Comparison of ENCODE assay signal across 8 cellular contexts in the genomic region with DNA sequence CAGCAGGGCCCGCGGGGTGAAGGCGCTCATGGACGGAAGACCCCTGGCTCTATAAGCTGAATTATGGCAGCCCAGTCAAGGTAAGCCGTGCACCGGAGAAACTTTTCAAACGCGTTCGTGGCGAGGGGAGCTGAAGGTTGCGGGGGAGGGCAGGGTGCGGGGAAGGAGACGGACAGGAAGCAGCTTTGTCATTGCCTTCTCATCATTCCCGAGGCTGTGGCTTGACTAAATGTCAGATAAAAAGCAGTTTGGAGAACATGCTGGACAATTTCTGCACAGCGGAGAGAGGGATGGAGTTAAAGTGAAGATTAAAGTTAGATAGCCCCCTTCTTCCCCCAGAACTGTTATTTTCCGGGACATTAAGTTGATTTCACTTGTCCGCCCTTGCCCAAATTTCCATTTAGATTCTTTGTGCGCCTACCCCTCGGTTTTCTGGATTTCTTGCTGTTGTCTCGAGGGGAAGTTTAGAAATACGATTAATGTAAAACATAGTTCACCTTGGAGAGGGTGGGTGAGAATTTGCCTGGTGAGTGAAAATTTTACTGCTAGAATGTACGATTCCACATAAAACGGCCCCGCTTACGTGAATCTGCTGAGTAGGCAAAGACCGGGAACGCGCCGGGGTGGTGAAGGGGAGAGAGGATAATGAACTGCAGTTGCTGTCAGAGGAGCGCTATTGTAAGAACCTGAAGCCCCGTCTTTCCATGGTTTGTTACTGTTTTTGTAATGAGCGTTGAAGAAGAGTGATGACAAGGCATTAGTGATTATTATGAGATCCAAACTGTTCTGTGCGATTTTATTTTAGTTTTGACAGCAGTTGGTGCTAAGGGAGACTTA.
DNase-seq lines count a peak whose midpoint lies in the region; ATAC-seq and TF ChIP-seq lines count a peak whose summit lies in the region.

No MANE protein-coding gene starts in this region.

- no peaks in the 10 kb centered on the region for H3K36me3 ChIP-seq in esophagus muscularis mucosa
- peaks cover 0 to 9% (median 0%) of the 10 kb centered on the region in 3 experiments for H3K36me3 ChIP-seq in naive thymus-derived CD4-positive, alpha-beta T cell (ENCODE audit: control insufficient read depth in 2 of 3, insufficient read depth in 3 of 3, low read length in 3 of 3)
- no peaks in the 10 kb centered on the region for H3K36me3 ChIP-seq in suprapubic skin

- H3K9me3 ChIP-seq in esophagus muscularis mucosa (no peaks in the 10 kb centered on the region), suprapubic skin (no peaks in the 10 kb centered on the region)
- no peaks in the 10 kb centered on the region for H3K9me3 ChIP-seq in naive thymus-derived CD4-positive, alpha-beta T cell (ENCODE audit: control insufficient read depth in 2 of 3, low read length in 3 of 3)

- no peaks in the 10 kb centered on the region for H3K36me3 Mint-ChIP-seq in naive thymus-derived CD4-positive, alpha-beta T cell

- peak; percentile 95 for TF ChIP-seq POLR2A in esophagus muscularis mucosa (IDR thresholded peaks at IDR 0.05; ENCODE audit: low read depth)
- peak in 1 of 2 donors; percentile 8 for TF ChIP-seq POLR2A in suprapubic skin (IDR thresholded peaks at IDR 0.05)

- intact Hi-C loops in esophagus muscularis mucosa (cut with DNase I): loop anchor here (2.0 to 5.0 kb wide), 2 partner anchors 73 to 75 kb away; a partner anchor contains a TSS
- intact Hi-C loops in naive thymus-derived CD4-positive, alpha-beta T cell (cut with micrococcal nuclease): loop anchor here (1.0 to 10.0 kb wide), 14 partner anchors 15 to 1815 kb away; a partner anchor contains a TSS

- ATAC-seq in naive thymus-derived CD4-positive, alpha-beta T cell: no peak
- no peak for ATAC-seq in GM19328 (IDR thresholded peaks at IDR 0.05; ENCODE audit: unreplicated experiment)

- 0% methylated on average over 29 of the region's 33 CpGs for WGBS in esophagus muscularis mucosa
- under 1% methylated on average over 33 of the region's 33 CpGs for WGBS in suprapubic skin

- H3K4me3 Mint-ChIP-seq in naive thymus-derived CD4-positive, alpha-beta T cell: peak overlapping the region; percentile 87 to 100 (median 93)

- peak overlapping the region; percentile 69 to 99 (median 95) for H3K27ac Mint-ChIP-seq in naive thymus-derived CD4-positive, alpha-beta T cell

- TF ChIP-seq EP300 in esophagus muscularis mucosa (IDR thresholded peaks at IDR 0.05) (no peak), suprapubic skin (IDR thresholded peaks at IDR 0.05) (no peak)

- H3K4me1 Mint-ChIP-seq in naive thymus-derived CD4-positive, alpha-beta T cell: peaks cover 41 to 78% (median 65%) of the 10 kb centered on the region in 7 donors

- peak overlapping the region; percentile 69 to 92 (median 77) for H3K4me3 ChIP-seq in esophagus muscularis mucosa
- peak overlapping the region; percentile 85 for H3K4me3 ChIP-seq in naive thymus-derived CD4-positive, alpha-beta T cell (ENCODE audit: low read length)
- H3K4me3 ChIP-seq in suprapubic skin: peak overlapping the region; percentile 84

- POLR2A ChIA-PET in naive thymus-derived CD4-positive, alpha-beta T cell (lab: Charles Lee): interaction anchor here (0.6 to 7.5 kb wide), 11 partner anchors 16 to 1237 kb away, joined by 3 to 193 read pairs (median 4); a partner anchor contains a TSS

- CTCF ChIA-PET in naive thymus-derived CD4-positive, alpha-beta T cell (lab: Charles Lee): interaction anchor here (0.6 to 5.4 kb wide), 5 partner anchors 72 to 383 kb away, joined by 4 to 23 read pairs (median 16); a partner anchor contains a TSS

- H3K27ac ChIP-seq in esophagus muscularis mucosa (replicated peaks in 1 of 4) (peak overlapping the region; percentile 92 to 97 (median 94)), suprapubic skin (peak overlapping the region; percentile 99)
- H3K27ac ChIP-seq in naive thymus-derived CD4-positive, alpha-beta T cell (ENCODE audit: low read depth, low read length): peak overlapping the region; percentile 91

- peak; percentile 52 for DNase-seq in SIG-M5 treated with dmso at 0.1 percent for 504 hours (lab: John Stamatoyannopoulos, UW; ENCODE audit: unreplicated experiment)
- no peak for DNase-seq in SIG-M5 (lab: John Stamatoyannopoulos, UW)
- peak; percentile 86 for DNase-seq in NCI-H82 (lab: John Stamatoyannopoulos, UW)
- peak; percentile 54 to 55 for DNase-seq in activated T-cell treated with anti-CD3 and anti-CD28 coated beads, Interleukin-2, amount 50 U/mL, for 48 hours
- DNase-seq in esophagus muscularis mucosa (ENCODE audit: extremely low spot score): peak; percentile 95
- DNase-seq in naive thymus-derived CD4-positive, alpha-beta T cell: peak in 8 of 9 donors; percentile 10 to 43 (median 22)
- peak; percentile 80 to 90 for DNase-seq in suprapubic skin (ENCODE audit: low spot score in 2 of 2)

- H3K27me3 ChIP-seq in esophagus muscularis mucosa: no peaks in the 10 kb centered on the region
- no peaks in the 10 kb centered on the region for H3K27me3 ChIP-seq in naive thymus-derived CD4-positive, alpha-beta T cell (ENCODE audit: control insufficient read depth in 2 of 2, insufficient read depth in 2 of 2, low read length in 2 of 2)
- no peaks in the 10 kb centered on the region for H3K27me3 ChIP-seq in suprapubic skin

- H3K4me1 ChIP-seq in esophagus muscularis mucosa (peaks cover 43 to 61% (median 56%) of the 10 kb centered on the region in 4 donors), suprapubic skin (peaks cover 49% of the 10 kb centered on the region)
- H3K4me1 ChIP-seq in naive thymus-derived CD4-positive, alpha-beta T cell (ENCODE audit: control insufficient read depth in 2 of 2, insufficient read depth in 2 of 2, low read length in 2 of 2): peaks cover 25 to 33% of the 10 kb centered on the region in 2 donors

- H3K9me3 Mint-ChIP-seq in naive thymus-derived CD4-positive, alpha-beta T cell: no peaks in the 10 kb centered on the region

- no peak for TF ChIP-seq CTCF in esophagus muscularis mucosa (IDR thresholded peaks at IDR 0.05)
- no peak for TF ChIP-seq CTCF in suprapubic skin (IDR thresholded peaks at IDR 0.05)

- H3K27me3 Mint-ChIP-seq in naive thymus-derived CD4-positive, alpha-beta T cell: no peaks in the 10 kb centered on the region
